19 cellular contexts compared by ENCODE assay signal in the genomic region with DNA sequence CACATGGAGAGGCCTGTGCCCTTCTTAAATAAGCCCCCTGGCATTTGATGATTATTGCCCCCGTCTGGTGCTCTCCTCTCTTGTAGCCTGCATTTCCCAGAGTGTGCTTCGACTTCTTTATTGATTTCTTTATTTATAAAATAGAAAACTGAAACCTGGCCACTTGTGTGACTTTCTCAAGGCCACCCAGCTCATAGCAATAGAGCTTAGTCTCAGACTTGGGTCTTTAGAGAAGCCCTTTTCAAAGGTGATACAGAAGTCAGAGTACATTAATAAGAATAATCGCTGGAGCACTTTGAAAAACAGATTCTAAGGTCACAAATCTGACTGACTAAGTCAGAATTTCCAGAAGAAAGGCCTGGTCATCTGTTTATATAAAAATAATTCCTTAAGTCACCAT.
DNase-seq lines count a peak whose midpoint lies in the region; ATAC-seq and TF ChIP-seq lines count a peak whose summit lies in the region.
"Had no signal": no experiment of that assay in that cellular context is flagged by ENCODE, and none has a peak within 500 bp of the region (broad histone marks: within the 10 kb centered on the region; RNA-seq: fewer than 3 reads in every experiment).

No MANE protein-coding gene starts in this region.

- H3K23ac ChIP-seq in mesenchymal stem cell (ENCODE audit: low read length in 2 of 2): no peak overlapping the region
- H3K23ac ChIP-seq in H9 (ENCODE audit: insufficient read length, low read depth, low read length): no peak overlapping the region

- H2BK15ac ChIP-seq in mesenchymal stem cell (ENCODE audit: low read depth, poor library complexity, severe bottlenecking) (no peak overlapping the region), H9 (ENCODE audit: low read depth, low read length) (no peak overlapping the region)

- H3K4me3 Mint-ChIP-seq in H9: no peak overlapping the region
- H3K4me3 Mint-ChIP-seq: B cell; CD4-positive, CD25-positive, alpha-beta regulatory T cell; CD8-positive, alpha-beta T cell; HFFc6 had no signal

- H3K79me2 ChIP-seq in H9 (ENCODE audit: insufficient read depth, low read length): no peaks in the 10 kb centered on the region

- TF ChIP-seq POLR2A in spleen (IDR thresholded peaks at IDR 0.05): no peak

- H3K9me3 Mint-ChIP-seq in H9: peaks cover 20 to 22% of the 10 kb centered on the region in 2 experiments

- H2BK20ac ChIP-seq in H9 (ENCODE audit: low read depth, low read length, poor library complexity, severe bottlenecking): no peak overlapping the region

- no peak for ATAC-seq in right cardiac atrium
- ATAC-seq: CD8-positive, alpha-beta T cell had no signal

- H2AK5ac ChIP-seq in mesenchymal stem cell (ENCODE audit: low read length, severe bottlenecking): no peak overlapping the region
- no peak overlapping the region for H2AK5ac ChIP-seq in H9 (ENCODE audit: insufficient read length, low read length)

- no peak overlapping the region for H4K8ac ChIP-seq in mesenchymal stem cell (ENCODE audit: low read length)
- H4K8ac ChIP-seq in H9 (replicated peaks; ENCODE audit: insufficient read length, low read depth, low read length): no peak overlapping the region

- 82% methylated on average over 3 of the region's 3 CpGs for WGBS in right cardiac atrium
- WGBS in mesenchymal stem cell: 83% methylated on average over 1 of the region's 3 CpGs
- 68 to 78% (median 71%) methylated on average over 3 of the region's 3 CpGs for WGBS in spleen, 5 donors
- no CpG with 5 or more reads among the region's 3 CpGs for WGBS in H9 (ENCODE audit: extremely low coverage, insufficient read length, low lambda C conversion rate)

- peaks cover 12% of the 10 kb centered on the region for H3K36me3 ChIP-seq in right atrium auricular region
- no peaks in the 10 kb centered on the region for H3K36me3 ChIP-seq in mesenchymal stem cell (ENCODE audit: control insufficient read depth in 1 of 2, insufficient read depth in 2 of 2, low read depth in 1 of 2, low read length in 2 of 2)
- H3K36me3 ChIP-seq in spleen: peaks cover 0 to 6% (median 0%) of the 10 kb centered on the region in 6 donors
- H3K36me3 ChIP-seq: BLaER1, HAP-1 had no signal

- H3K27me3 ChIP-seq in right atrium auricular region (no peaks in the 10 kb centered on the region), right cardiac atrium (ENCODE audit: control insufficient read depth, insufficient read depth) (no peaks in the 10 kb centered on the region), mesenchymal stem cell (ENCODE audit: control insufficient read depth in 1 of 2, insufficient read depth in 1 of 2, low read length in 2 of 2) (no peaks in the 10 kb centered on the region), spleen (replicated peaks in 1 of 7) (peaks cover 0 to 18% (median 0%) of the 10 kb centered on the region in 7 donors), H9 (ENCODE audit: insufficient read depth, low read length) (no peaks in the 10 kb centered on the region)
- H3K27me3 ChIP-seq: BLaER1 had no signal

- H3K9ac ChIP-seq in mesenchymal stem cell (ENCODE audit: low read length) (no peak overlapping the region), H9 (ENCODE audit: extremely low read depth, insufficient read length, low read length) (no peak overlapping the region)
- H3K9ac ChIP-seq: BLaER1, GM23248 had no signal

- no peak overlapping the region for H3K4me3 ChIP-seq in right atrium auricular region
- no peak overlapping the region for H3K4me3 ChIP-seq in right cardiac atrium (ENCODE audit: low read length)
- no peak overlapping the region for H3K4me3 ChIP-seq in mesenchymal stem cell (ENCODE audit: insufficient read depth in 1 of 2, low read depth in 1 of 2, low read length in 2 of 2)
- no peak overlapping the region for H3K4me3 ChIP-seq in spleen
- H3K4me3 ChIP-seq: BLaER1, GM23248, HAP-1 had no signal

- no peak overlapping the region for H3K4ac ChIP-seq in mesenchymal stem cell (ENCODE audit: low read depth in 1 of 2, low read length in 2 of 2)
- H3K4ac ChIP-seq in H9 (ENCODE audit: low read depth, low read length): no peak overlapping the region

- H3K27ac ChIP-seq in right atrium auricular region (peak overlapping the region; percentile 71 to 88), right cardiac atrium (ENCODE audit: low read length) (no peak overlapping the region), mesenchymal stem cell (ENCODE audit: low read length, poor library complexity, severe bottlenecking) (no peak overlapping the region), spleen (peak overlapping the region in 5 of 8 donors; percentile 72 to 85 (median 78)), H9 (ENCODE audit: insufficient read length, low read depth, low read length) (no peak overlapping the region)
- H3K27ac ChIP-seq: 22Rv1, BLaER1, C4-2B, GM23248 had no signal

- H2BK120ac ChIP-seq in mesenchymal stem cell (ENCODE audit: low read depth, low read length): peak overlapping the region; percentile 19
- no peak overlapping the region for H2BK120ac ChIP-seq in H9 (ENCODE audit: low read depth, low read length, poor library complexity, severe bottlenecking)

- H4K20me1 ChIP-seq in H9 (ENCODE audit: control insufficient read depth, insufficient read depth, insufficient read length): no peaks in the 10 kb centered on the region
- H4K20me1 ChIP-seq: BLaER1 had no signal

- peaks cover 3% of the 10 kb centered on the region; the same call in 1 of the 2 replicates for H3K27me3 Mint-ChIP-seq in H9 (ENCODE audit: low read depth)

- H2BK5ac ChIP-seq in mesenchymal stem cell (ENCODE audit: low read depth, low read length, poor library complexity, severe bottlenecking) (no peak overlapping the region), H9 (ENCODE audit: insufficient read length, low read length) (no peak overlapping the region)

- H2BK12ac ChIP-seq in mesenchymal stem cell (ENCODE audit: low read length in 2 of 2) (no peak overlapping the region), H9 (ENCODE audit: insufficient read length, low read depth, low read length) (no peak overlapping the region)

- H2AFZ ChIP-seq in mesenchymal stem cell (ENCODE audit: low read depth, low read length) (no peak overlapping the region), H9 (ENCODE audit: low read length) (no peak overlapping the region)
- H2AFZ ChIP-seq: GM23248 had no signal

- no peak overlapping the region for H3K27ac Mint-ChIP-seq in H9
- H3K27ac Mint-ChIP-seq: B cell; CD4-positive, CD25-positive, alpha-beta regulatory T cell; CD8-positive, alpha-beta T cell; HFFc6 had no signal

- H3K4me2 ChIP-seq in mesenchymal stem cell (ENCODE audit: low read length, poor library complexity, severe bottlenecking) (no peak overlapping the region), H9 (ENCODE audit: insufficient read depth, insufficient read length, low read length) (no peak overlapping the region)
- H3K4me2 ChIP-seq: BLaER1 had no signal

- no peak for TF ChIP-seq CTCF in right atrium auricular region (IDR thresholded peaks at IDR 0.05)
- TF ChIP-seq CTCF in spleen (IDR thresholded peaks at IDR 0.05 in 8 of 11, conservative IDR thresholded peaks at IDR 0.05 in 3 of 11): no peak
- TF ChIP-seq CTCF in H9 (conservative IDR thresholded peaks at IDR 0.05): no peak

- H4K5ac ChIP-seq in H9 (ENCODE audit: insufficient read length, low read depth, low read length): no peak overlapping the region

- H4K91ac ChIP-seq in mesenchymal stem cell (ENCODE audit: low read length): no peak overlapping the region
- H4K91ac ChIP-seq in H9 (ENCODE audit: insufficient read length, low read depth, low read length): no peak overlapping the region

- no peak overlapping the region for H3K56ac ChIP-seq in H9 (ENCODE audit: insufficient read length, low read depth, low read length)

- intact Hi-C loops in right cardiac atrium (cut with DNase I): no loop called here
- intact Hi-C loops in spleen (cut with DNase I; ENCODE audit: low total_unique reads): no loop called here

- H3K9me3 ChIP-seq in right atrium auricular region: peaks cover 0 to 9% of the 10 kb centered on the region in 2 donors
- no peaks in the 10 kb centered on the region for H3K9me3 ChIP-seq in right cardiac atrium (ENCODE audit: control insufficient read depth, low read length)
- H3K9me3 ChIP-seq in mesenchymal stem cell (ENCODE audit: control insufficient read depth, low read length): peaks cover 9% of the 10 kb centered on the region
- H3K9me3 ChIP-seq in spleen: peaks cover 0 to 21% (median 18%) of the 10 kb centered on the region in 8 donors
- H3K9me3 ChIP-seq in H9 (ENCODE audit: control insufficient read depth, low read depth, low read length): no peaks in the 10 kb centered on the region

- no peak overlapping the region for H3T11ph ChIP-seq in H9 (ENCODE audit: low read length)

- no peak overlapping the region for H3K14ac ChIP-seq in mesenchymal stem cell (ENCODE audit: low read length in 2 of 2)
- no peak overlapping the region for H3K14ac ChIP-seq in H9 (ENCODE audit: insufficient read depth, low read length)

- H3K4me1 ChIP-seq in right atrium auricular region: peaks cover 0 to 30% of the 10 kb centered on the region in 2 donors
- peaks cover 4% of the 10 kb centered on the region for H3K4me1 ChIP-seq in right cardiac atrium (ENCODE audit: control insufficient read depth, insufficient read depth, low read length)
- no peaks in the 10 kb centered on the region for H3K4me1 ChIP-seq in mesenchymal stem cell (ENCODE audit: control insufficient read depth, insufficient read depth, low read depth, low read length)
- peaks cover 5 to 40% (median 16%) of the 10 kb centered on the region in 6 donors for H3K4me1 ChIP-seq in spleen
- no peaks in the 10 kb centered on the region for H3K4me1 ChIP-seq in H9 (ENCODE audit: insufficient read depth, low read length)
- H3K4me1 ChIP-seq: Caco-2, HAP-1 had no signal

- DNase-seq in right atrium auricular region (ENCODE audit: low spot score) (no peak), right cardiac atrium (no peak), mesenchymal stem cell (no peak), spleen (no peak), NCI-H146 treated with DMSO at 0.1 percent for 48 hours (lab: John Stamatoyannopoulos, UW; ENCODE audit: unreplicated experiment) (no peak), H4 (ENCODE audit: low spot score) (no peak), H9 (no peak)
- DNase-seq: Caco-2; CD4-positive, CD25-positive, alpha-beta regulatory T cell; CD8-positive, alpha-beta T cell; DMS153; DND-41; GM23248; HFFc6 had no signal

- peaks cover 0 to 18% (median 10%) of the 10 kb centered on the region in 3 experiments; a peak in 5 of 7 replicates for H3K36me3 Mint-ChIP-seq in H9 (ENCODE audit: insufficient read depth in 1 of 3, low read depth in 3 of 3)
- H3K36me3 Mint-ChIP-seq: CD4-positive, CD25-positive, alpha-beta regulatory T cell; CD8-positive, alpha-beta T cell had no signal

- peaks cover 6% of the 10 kb centered on the region in 2 experiments; a peak in 3 of 4 replicates for H3K4me1 Mint-ChIP-seq in H9

- no peaks in the 10 kb centered on the region for H3K79me1 ChIP-seq in mesenchymal stem cell (replicated peaks; ENCODE audit: low read length, poor library complexity, severe bottlenecking)
- H3K79me1 ChIP-seq in H9 (ENCODE audit: insufficient read depth, low read depth, low read length, poor library complexity, severe bottlenecking): no peaks in the 10 kb centered on the region

- no peak overlapping the region for H3K18ac ChIP-seq in mesenchymal stem cell (ENCODE audit: low read depth in 1 of 2, low read length in 2 of 2)
- H3K18ac ChIP-seq in H9 (ENCODE audit: insufficient read length, low read depth, low read length): no peak overlapping the region

- no peaks in the 10 kb centered on the region for H3K23me2 ChIP-seq in H9 (ENCODE audit: insufficient read length, low read depth, low read length, poor library complexity, severe bottlenecking)

Comparison
In these comparisons a context has a peak if more than half of its experiments do, and no peak if none do; other contexts are left out.
1. H3K27ac ChIP-seq: peak in right atrium auricular region (2 of 2) and spleen (5 of 8); none in right cardiac atrium (single experiment), mesenchymal stem cell (single experiment) and H9 (single experiment).